Comparison of ENCODE assay signal across 1 cellular context in the genomic region with DNA sequence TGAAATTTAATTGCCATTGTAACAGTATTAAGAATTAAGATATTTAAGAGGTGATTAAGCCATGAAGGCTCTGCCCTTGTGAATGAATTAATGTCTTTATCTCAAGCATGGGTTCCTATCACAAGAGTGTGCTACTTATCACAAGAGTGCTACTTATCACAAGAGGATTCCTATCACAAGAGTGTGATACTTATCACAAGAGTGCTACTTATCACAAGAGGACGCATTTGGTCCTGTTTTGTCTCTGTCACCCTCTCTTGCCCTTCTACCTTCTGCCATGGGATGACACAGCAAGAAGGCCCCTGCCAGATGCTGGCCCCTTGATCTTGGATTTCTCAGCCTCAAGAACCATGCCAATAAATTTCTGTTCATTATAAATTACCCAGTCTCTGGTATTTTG.
TF ChIP-seq lines count a peak whose summit lies in the region.

No MANE protein-coding gene starts in this region.

TF ChIP-seq in GM23338, 12 proteins besides CTCF, POLR2A, EP300 and RAD21 (continued from another document):
- TF ChIP-seq, protein P1, sequence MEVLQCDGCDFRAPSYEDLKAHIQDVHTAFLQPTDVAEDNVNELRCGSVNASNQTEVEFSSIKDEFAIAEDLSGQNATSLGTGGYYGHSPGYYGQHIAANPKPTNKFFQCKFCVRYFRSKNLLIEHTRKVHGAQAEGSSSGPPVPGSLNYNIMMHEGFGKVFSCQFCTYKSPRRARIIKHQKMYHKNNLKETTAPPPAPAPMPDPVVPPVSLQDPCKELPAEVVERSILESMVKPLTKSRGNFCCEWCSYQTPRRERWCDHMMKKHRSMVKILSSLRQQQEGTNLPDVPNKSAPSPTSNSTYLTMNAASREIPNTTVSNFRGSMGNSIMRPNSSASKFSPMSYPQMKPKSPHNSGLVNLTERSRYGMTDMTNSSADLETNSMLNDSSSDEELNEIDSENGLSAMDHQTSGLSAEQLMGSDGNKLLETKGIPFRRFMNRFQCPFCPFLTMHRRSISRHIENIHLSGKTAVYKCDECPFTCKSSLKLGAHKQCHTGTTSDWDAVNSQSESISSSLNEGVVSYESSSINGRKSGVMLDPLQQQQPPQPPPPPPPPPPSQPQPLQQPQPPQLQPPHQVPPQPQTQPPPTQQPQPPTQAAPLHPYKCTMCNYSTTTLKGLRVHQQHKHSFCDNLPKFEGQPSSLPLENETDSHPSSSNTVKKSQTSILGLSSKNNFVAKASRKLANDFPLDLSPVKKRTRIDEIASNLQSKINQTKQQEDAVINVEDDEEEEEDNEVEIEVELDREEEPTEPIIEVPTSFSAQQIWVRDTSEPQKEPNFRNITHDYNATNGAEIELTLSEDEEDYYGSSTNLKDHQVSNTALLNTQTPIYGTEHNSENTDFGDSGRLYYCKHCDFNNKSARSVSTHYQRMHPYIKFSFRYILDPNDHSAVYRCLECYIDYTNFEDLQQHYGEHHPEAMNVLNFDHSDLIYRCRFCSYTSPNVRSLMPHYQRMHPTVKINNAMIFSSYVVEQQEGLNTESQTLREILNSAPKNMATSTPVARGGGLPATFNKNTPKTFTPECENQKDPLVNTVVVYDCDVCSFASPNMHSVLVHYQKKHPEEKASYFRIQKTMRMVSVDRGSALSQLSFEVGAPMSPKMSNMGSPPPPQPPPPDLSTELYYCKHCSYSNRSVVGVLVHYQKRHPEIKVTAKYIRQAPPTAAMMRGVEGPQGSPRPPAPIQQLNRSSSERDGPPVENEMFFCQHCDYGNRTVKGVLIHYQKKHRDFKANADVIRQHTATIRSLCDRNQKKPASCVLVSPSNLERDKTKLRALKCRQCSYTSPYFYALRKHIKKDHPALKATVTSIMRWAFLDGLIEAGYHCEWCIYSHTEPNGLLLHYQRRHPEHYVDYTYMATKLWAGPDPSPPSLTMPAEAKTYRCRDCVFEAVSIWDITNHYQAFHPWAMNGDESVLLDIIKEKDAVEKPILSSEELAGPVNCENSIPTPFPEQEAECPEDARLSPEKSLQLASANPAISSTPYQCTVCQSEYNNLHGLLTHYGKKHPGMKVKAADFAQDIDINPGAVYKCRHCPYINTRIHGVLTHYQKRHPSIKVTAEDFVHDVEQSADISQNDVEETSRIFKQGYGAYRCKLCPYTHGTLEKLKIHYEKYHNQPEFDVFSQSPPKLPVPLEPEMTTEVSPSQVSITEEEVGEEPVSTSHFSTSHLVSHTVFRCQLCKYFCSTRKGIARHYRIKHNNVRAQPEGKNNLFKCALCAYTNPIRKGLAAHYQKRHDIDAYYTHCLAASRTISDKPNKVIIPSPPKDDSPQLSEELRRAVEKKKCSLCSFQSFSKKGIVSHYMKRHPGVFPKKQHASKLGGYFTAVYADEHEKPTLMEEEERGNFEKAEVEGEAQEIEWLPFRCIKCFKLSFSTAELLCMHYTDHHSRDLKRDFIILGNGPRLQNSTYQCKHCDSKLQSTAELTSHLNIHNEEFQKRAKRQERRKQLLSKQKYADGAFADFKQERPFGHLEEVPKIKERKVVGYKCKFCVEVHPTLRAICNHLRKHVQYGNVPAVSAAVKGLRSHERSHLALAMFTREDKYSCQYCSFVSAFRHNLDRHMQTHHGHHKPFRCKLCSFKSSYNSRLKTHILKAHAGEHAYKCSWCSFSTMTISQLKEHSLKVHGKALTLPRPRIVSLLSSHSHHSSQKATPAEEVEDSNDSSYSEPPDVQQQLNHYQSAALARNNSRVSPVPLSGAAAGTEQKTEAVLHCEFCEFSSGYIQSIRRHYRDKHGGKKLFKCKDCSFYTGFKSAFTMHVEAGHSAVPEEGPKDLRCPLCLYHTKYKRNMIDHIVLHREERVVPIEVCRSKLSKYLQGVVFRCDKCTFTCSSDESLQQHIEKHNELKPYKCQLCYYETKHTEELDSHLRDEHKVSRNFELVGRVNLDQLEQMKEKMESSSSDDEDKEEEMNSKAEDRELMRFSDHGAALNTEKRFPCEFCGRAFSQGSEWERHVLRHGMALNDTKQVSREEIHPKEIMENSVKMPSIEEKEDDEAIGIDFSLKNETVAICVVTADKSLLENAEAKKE (CRISPR knock-in tag; IDR thresholded peaks at IDR 0.05), result no peak
- TF ChIP-seq JUNB (IDR thresholded peaks at IDR 0.05; ENCODE audit: unreplicated experiment), result no peak
- TF ChIP-seq ZNF114 (CRISPR knock-in tag; IDR thresholded peaks at IDR 0.05), result no peak
- TF ChIP-seq, protein P2, sequence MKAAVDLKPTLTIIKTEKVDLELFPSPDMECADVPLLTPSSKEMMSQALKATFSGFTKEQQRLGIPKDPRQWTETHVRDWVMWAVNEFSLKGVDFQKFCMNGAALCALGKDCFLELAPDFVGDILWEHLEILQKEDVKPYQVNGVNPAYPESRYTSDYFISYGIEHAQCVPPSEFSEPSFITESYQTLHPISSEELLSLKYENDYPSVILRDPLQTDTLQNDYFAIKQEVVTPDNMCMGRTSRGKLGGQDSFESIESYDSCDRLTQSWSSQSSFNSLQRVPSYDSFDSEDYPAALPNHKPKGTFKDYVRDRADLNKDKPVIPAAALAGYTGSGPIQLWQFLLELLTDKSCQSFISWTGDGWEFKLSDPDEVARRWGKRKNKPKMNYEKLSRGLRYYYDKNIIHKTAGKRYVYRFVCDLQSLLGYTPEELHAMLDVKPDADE (IDR thresholded peaks at IDR 0.05), result no peak
- TF ChIP-seq STAT1 (IDR thresholded peaks at IDR 0.05; ENCODE audit: unreplicated experiment), result no peak
- TF ChIP-seq CREB1 (CRISPR knock-in tag; IDR thresholded peaks at IDR 0.05; ENCODE audit: low read depth), result no peak
- TF ChIP-seq POLR2AphosphoS5 (IDR thresholded peaks at IDR 0.05; ENCODE audit: low read depth), result no peak
- no peak for TF ChIP-seq EZH2 (IDR thresholded peaks at IDR 0.05; ENCODE audit: low read depth, unreplicated experiment)
- TF ChIP-seq ZNF331 (CRISPR knock-in tag; IDR thresholded peaks at IDR 0.05; ENCODE audit: low read depth), result no peak
